1 cellular context compared by ENCODE assay signal in genomic region chr9:137188086-137188489, GRCh38.
TF ChIP-seq lines count a peak whose summit lies in the region.

No MANE protein-coding gene starts in this region.

TF ChIP-seq in HepG2, 621 proteins besides CTCF, POLR2A, EP300 and RAD21 (continued from another document):
- TF ChIP-seq ZNF317 (CRISPR knock-in tag; IDR thresholded peaks at IDR 0.05) (0 out of 2 replicates have a peak, but pooled peaks have one; percentile 1), ZNF883 (CRISPR knock-in tag; IDR thresholded peaks at IDR 0.05; ENCODE audit: not compliant biosample characterization) (peak; percentile 45), AHDC1 (CRISPR knock-in tag; IDR thresholded peaks at IDR 0.05; ENCODE audit: borderline replicate concordance) (peak; percentile 48; the same call in 1 of the 2 replicates), ZNF484 (CRISPR knock-in tag; IDR thresholded peaks at IDR 0.05; ENCODE audit: borderline replicate concordance, low read depth) (no peak), ZFP36L1 (CRISPR knock-in tag; IDR thresholded peaks at IDR 0.05) (0 out of 2 replicates have a peak, but pooled peaks have one; percentile 52), ZNF234 (CRISPR knock-in tag; conservative IDR thresholded peaks at IDR 0.05) (no peak), NCOR1 (IDR thresholded peaks at IDR 0.05; ENCODE audit: borderline replicate concordance, low read length) (no peak), TP53 (CRISPR knock-in tag; conservative IDR thresholded peaks at IDR 0.05) (no peak)
